ENCODE assay signal across 28 cellular contexts in genomic region chr2:240861547-240861946, GRCh38. TPM values are rescaled to one million over a fixed set of nuclear protein-coding genes. Genes with fewer than 3 reads are reported as not detected.
"Had no signal": no experiment of that assay in that cellular context is flagged by ENCODE, and none has a peak within 500 bp of the region (broad histone marks: within the 10 kb centered on the region; RNA-seq: fewer than 3 reads in every experiment).

No MANE protein-coding gene starts in this region.

- H3K27ac ChIP-seq: KMS-11, RWPE1, SJSA1, SK-N-MC had no signal

- H3K36me3 ChIP-seq: SJSA1 had no signal

- H3K4me1 ChIP-seq: SJSA1 had no signal

- DNase-seq: Kasumi-1, MV-4-11, NCI-H1048, NCI-H1105 treated with DMSO at 0.1 percent for 48 hours, NCI-H1417 treated with DMSO at 0.1 percent for 48 hours, NCI-H146, NCI-H1694 treated with DMSO at 0.1 percent for 48 hours, NCI-H1930, NCI-H2081, NCI-H2107, NCI-H2171, NCI-H226, NCI-H446, NCI-H510A, NCI-H524 treated with DMSO at 0.1 percent for 48 hours, NCI-H69, NCI-H774, PC-3, SHP77 had no signal

- H3K9ac ChIP-seq: KMS-11 had no signal

- ATAC-seq: K562, Panc1, PC-3 had no signal

- H3K4me2 ChIP-seq: KMS-11 had no signal

- FAIRE-seq: K562 had no signal

- H3K27me3 ChIP-seq: SJSA1 had no signal

- H3K9me3 ChIP-seq: SJSA1 had no signal

- H3K4me3 ChIP-seq: K562, SJSA1, SK-N-MC had no signal

RNA-seq across cellular contexts. Expression of gene AGXT, which starts 7.1 kb away (rescaled TPM):
- total RNA-seq: HT1080, MCF 10A, PC-3 had no signal
- polyA plus RNA-seq: IgD-negative memory B cell, K562 had no signal

RNA-seq across cellular contexts. Expression of gene MAB21L4, which starts 34.4 kb away (rescaled TPM):
- total RNA-seq: HT1080, K562, MCF 10A had no signal
- polyA plus RNA-seq: IgD-negative memory B cell had no signal

RNA-seq across cellular contexts. Expression of gene KIF1A, which starts 41.5 kb away (rescaled TPM):
- total RNA-seq: MCF 10A, PC-3, SJSA1 had no signal
- polyA plus RNA-seq: IgD-negative memory B cell had no signal

RNA-seq across cellular contexts. Expression of gene CROCC2, which starts 44.6 kb away (rescaled TPM):
- total RNA-seq: HT1080, K562, MCF 10A, PC-3, SJSA1 had no signal
- polyA plus RNA-seq: IgD-negative memory B cell, K562 had no signal
